Comparison of ENCODE assay signal across 13 cellular contexts in the genomic region with DNA sequence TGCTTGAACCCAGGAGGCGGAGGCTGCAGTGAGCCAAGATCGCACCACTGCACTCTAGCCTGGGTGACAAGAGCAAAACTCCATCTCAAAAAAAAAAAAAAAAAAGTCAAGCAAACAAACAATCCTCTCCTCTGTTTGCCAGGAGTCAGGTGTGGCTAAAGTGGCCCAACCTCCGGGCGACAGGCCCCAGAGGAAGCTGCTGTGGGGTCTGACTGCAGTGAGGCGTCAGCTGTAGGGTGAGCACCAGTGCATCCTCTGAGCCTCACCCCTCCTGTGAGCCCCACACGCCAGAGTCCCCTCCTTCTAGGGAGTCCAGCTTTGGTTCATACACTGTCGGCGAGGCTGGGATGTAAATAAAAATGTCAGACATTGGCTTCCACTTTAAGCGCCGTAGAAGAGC.
"Had no signal": no experiment of that assay in that cellular context is flagged by ENCODE, and none has a peak within 500 bp of the region (broad histone marks: within the 10 kb centered on the region; RNA-seq: fewer than 3 reads in every experiment).

No MANE protein-coding gene starts in this region.

- H3K27ac ChIP-seq: ascending aorta, gastrocnemius medialis, heart right ventricle, transverse colon had no signal

- H3K27me3 ChIP-seq: ascending aorta, gastrocnemius medialis, heart right ventricle, transverse colon had no signal

- H3K9me3 Mint-ChIP-seq: activated CD4-positive, alpha-beta memory T cell treated with anti-CD3 and anti-CD28 coated beads for 36 hours; activated naive CD8-positive, alpha-beta T cell treated with anti-CD3 and anti-CD28 coated beads, Interleukin-2, amount 50 U/mL, for 24 hours; stimulated activated effector memory CD8-positive, alpha-beta T cell treated with anti-CD3 and anti-CD28 coated beads, Interleukin-12 subunit alpha, Interleukin-12 subunit beta, amount 100 ng/mL, for 72 hours; T-helper 2 cell treated with Interferon-gamma antibody and Interleukin-4, amounts not matched to agents 5 μg/mL and 100 μg/mL, for 36 hours had no signal

- H3K4me1 Mint-ChIP-seq: activated naive CD8-positive, alpha-beta T cell treated with anti-CD3 and anti-CD28 coated beads, Interleukin-2, amount 50 U/mL, for 24 hours; stimulated activated effector memory CD8-positive, alpha-beta T cell treated with anti-CD3 and anti-CD28 coated beads, Interleukin-12 subunit alpha, Interleukin-12 subunit beta, amount 100 ng/mL, for 72 hours had no signal

- H3K36me3 ChIP-seq: ascending aorta, gastrocnemius medialis, heart right ventricle, transverse colon had no signal

- H3K36me3 Mint-ChIP-seq: activated CD4-positive, alpha-beta memory T cell treated with anti-CD3 and anti-CD28 coated beads for 36 hours; stimulated activated effector memory CD8-positive, alpha-beta T cell treated with anti-CD3 and anti-CD28 coated beads, Interleukin-12 subunit alpha, Interleukin-12 subunit beta, amount 100 ng/mL, for 72 hours had no signal

- H3K9me3 ChIP-seq: ascending aorta, gastrocnemius medialis, heart right ventricle, transverse colon had no signal

- H3K4me3 ChIP-seq: ascending aorta, gastrocnemius medialis, heart right ventricle, transverse colon had no signal

- DNase-seq: activated CD4-positive, alpha-beta memory T cell treated with anti-CD3 and anti-CD28 coated beads for 36 hours; activated CD4-positive, alpha-beta T cell treated with anti-CD3 and anti-CD28 coated beads for 1 hour; activated naive CD4-positive, alpha-beta T cell treated with Interleukin-2 at 50 U/mL for 16 hours; activated naive CD8-positive, alpha-beta T cell treated with anti-CD3 and anti-CD28 coated beads, Interleukin-2, amount 50 U/mL, for 24 hours; gastrocnemius medialis; heart right ventricle; left ventricle myocardium superior; small intestine; SW 1271 had no signal

- ATAC-seq: activated naive CD8-positive, alpha-beta T cell treated with anti-CD3 and anti-CD28 coated beads, Interleukin-2, amount 50 U/mL, for 24 hours; gastrocnemius medialis; heart right ventricle; left ventricle myocardium superior; stimulated activated effector memory CD8-positive, alpha-beta T cell treated with anti-CD3 and anti-CD28 coated beads, Interleukin-12 subunit alpha, Interleukin-12 subunit beta, amount 100 ng/mL, for 72 hours had no signal

- H3K4me1 ChIP-seq: gastrocnemius medialis, transverse colon had no signal

- H3K27ac Mint-ChIP-seq: activated CD4-positive, alpha-beta memory T cell treated with anti-CD3 and anti-CD28 coated beads for 36 hours; activated naive CD8-positive, alpha-beta T cell treated with anti-CD3 and anti-CD28 coated beads, Interleukin-2, amount 50 U/mL, for 24 hours; stimulated activated effector memory CD8-positive, alpha-beta T cell treated with anti-CD3 and anti-CD28 coated beads, Interleukin-12 subunit alpha, Interleukin-12 subunit beta, amount 100 ng/mL, for 72 hours; T-helper 2 cell treated with Interferon-gamma antibody and Interleukin-4, amounts not matched to agents 5 μg/mL and 100 μg/mL, for 36 hours had no signal

- H3K4me3 Mint-ChIP-seq: activated CD4-positive, alpha-beta memory T cell treated with anti-CD3 and anti-CD28 coated beads for 36 hours; activated naive CD8-positive, alpha-beta T cell treated with anti-CD3 and anti-CD28 coated beads, Interleukin-2, amount 50 U/mL, for 24 hours; stimulated activated effector memory CD8-positive, alpha-beta T cell treated with anti-CD3 and anti-CD28 coated beads, Interleukin-12 subunit alpha, Interleukin-12 subunit beta, amount 100 ng/mL, for 72 hours; T-helper 2 cell treated with Interferon-gamma antibody and Interleukin-4, amounts not matched to agents 5 μg/mL and 100 μg/mL, for 36 hours had no signal
